In the genomic region with DNA sequence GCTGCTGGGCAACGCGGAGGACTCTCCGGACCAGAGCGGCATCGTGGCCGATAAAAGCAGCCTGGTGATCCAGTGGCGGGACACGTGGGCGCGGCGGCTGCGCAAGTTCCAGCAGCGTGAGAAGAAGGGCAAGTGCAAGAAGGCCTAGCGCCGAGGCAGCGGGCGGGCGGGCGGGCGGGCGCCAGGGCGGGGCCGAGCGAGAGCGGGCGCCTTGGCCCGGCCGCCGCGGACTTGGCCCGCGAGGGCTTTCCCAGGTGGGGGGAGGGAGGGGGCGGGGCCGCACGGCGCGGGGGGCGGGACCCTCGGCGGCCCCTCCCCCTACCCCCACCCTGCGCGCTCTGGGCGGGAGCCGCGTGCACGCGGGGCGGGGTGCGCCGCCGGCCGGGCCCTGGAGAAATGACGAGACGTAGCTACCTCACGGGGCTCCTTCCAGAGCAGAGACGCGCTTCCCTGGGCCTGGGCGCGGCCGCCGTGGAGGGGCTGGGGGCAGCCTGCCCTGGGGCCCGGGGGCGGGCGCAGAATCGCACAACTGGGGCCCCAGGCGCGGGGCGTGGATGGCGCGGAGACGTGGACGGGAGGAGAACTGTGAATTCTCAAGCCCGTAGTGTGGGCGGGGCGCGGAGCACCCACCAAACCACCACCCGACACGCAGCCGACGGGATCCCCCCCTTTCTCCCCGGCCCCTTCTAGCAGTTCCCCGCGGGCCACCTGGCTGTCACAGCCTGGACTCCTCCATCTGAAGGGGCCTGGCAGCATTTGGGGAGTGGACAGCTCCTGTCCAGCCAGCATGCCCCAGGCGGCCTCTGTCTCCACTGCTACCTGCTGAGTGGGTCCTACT, we compare ENCODE assay signal across 8 cellular contexts.
DNase-seq lines count a peak whose midpoint lies in the region; ATAC-seq and TF ChIP-seq lines count a peak whose summit lies in the region.

No MANE protein-coding gene starts in this region.

- no peak overlapping the region for H2BK120ac ChIP-seq in neuronal stem cell (ENCODE audit: low read depth, low read length)

- H3K18ac ChIP-seq in neuronal stem cell (ENCODE audit: low read length), result peak overlapping the region; percentile 85

- no peak overlapping the region for H4K91ac ChIP-seq in neuronal stem cell (ENCODE audit: low read depth, low read length, poor library complexity)

- H2BK15ac ChIP-seq in neuronal stem cell (ENCODE audit: low read length), result peak overlapping the region; percentile 9

- H3K4me3 Mint-ChIP-seq in CD4-positive, alpha-beta T cell, result peak overlapping the region; percentile 86

- no peaks in the 10 kb centered on the region for H3K9me3 Mint-ChIP-seq in CD4-positive, alpha-beta T cell

- no peaks in the 10 kb centered on the region for H3K27me3 ChIP-seq in CD4-positive, alpha-beta T cell (ENCODE audit: control insufficient read depth, insufficient read depth, low read length)
- peaks cover 0 to 27% (median 5%) of the 10 kb centered on the region in 3 experiments for H3K27me3 ChIP-seq in neuronal stem cell (ENCODE audit: control insufficient read depth in 3 of 3, insufficient read depth in 3 of 3, low read depth in 1 of 3, low read length in 3 of 3)

- H2BK12ac ChIP-seq in neuronal stem cell (ENCODE audit: low read length), result peak overlapping the region; percentile 96

- peak overlapping the region; percentile 88 for H3K9ac ChIP-seq in neuronal stem cell (ENCODE audit: low read depth, low read length, poor library complexity)

- intact Hi-C loops in CD4-positive, alpha-beta T cell (cut with DNase I, micrococcal nuclease), result no loop called here

- H3K9me3 ChIP-seq in CD4-positive, alpha-beta T cell (ENCODE audit: control insufficient read depth, low read length), result no peaks in the 10 kb centered on the region
- peaks cover 1 to 3% of the 10 kb centered on the region in 2 donors for H3K9me3 ChIP-seq in neuronal stem cell (replicated peaks in 1 of 2; ENCODE audit: control insufficient read depth in 2 of 2, insufficient read depth in 1 of 2, low read depth in 1 of 2, low read length in 2 of 2)

- no peak overlapping the region for H3K4ac ChIP-seq in neuronal stem cell (ENCODE audit: low read length)

- H3K36me3 ChIP-seq in neuronal stem cell (replicated peaks in 1 of 2; ENCODE audit: control insufficient read depth in 2 of 2, insufficient read depth in 2 of 2, low read length in 2 of 2), result no peaks in the 10 kb centered on the region

- H3K4me2 ChIP-seq in neuronal stem cell (ENCODE audit: insufficient read depth, low read length, poor library complexity, severe bottlenecking), result peak overlapping the region; percentile 92

- no CpG with 5 or more reads among the region's 84 CpGs for WGBS in neuronal stem cell (ENCODE audit: extremely low coverage in 2 of 2, insufficient read length in 2 of 2, insufficient replicate concordance in 1 of 2), 2 donors

- no peak for TF ChIP-seq CTCF in CD4-positive, alpha-beta T cell (IDR thresholded peaks at IDR 0.05)

- H3K27me3 Mint-ChIP-seq in CD4-positive, alpha-beta T cell, result no peaks in the 10 kb centered on the region

- peak overlapping the region; percentile 3 for H2AFZ ChIP-seq in neuronal stem cell (ENCODE audit: low read length)

- H3K23ac ChIP-seq in neuronal stem cell (ENCODE audit: low read depth, low read length, poor library complexity), result peak overlapping the region; percentile 97

- H3K27ac Mint-ChIP-seq in CD4-positive, alpha-beta T cell, result peak overlapping the region; percentile 71

- POLR2A ChIA-PET in CD4-positive, alpha-beta T cell (lab: Charles Lee), result interaction anchor here (0.8 to 2.7 kb wide), 4 partner anchors 9 to 14 kb away, joined by 3 to 11 read pairs (median 5); no protein-coding TSS in a partner anchor
- POLR2A ChIA-PET in HEK293T (lab: Yijun Ruan, JAX), result interaction anchor here (0.6 to 1.4 kb wide), 3 partner anchors 11 to 280 kb away, joined by 3 read pairs; no protein-coding TSS in a partner anchor

- H2AK5ac ChIP-seq in neuronal stem cell (ENCODE audit: low read depth, low read length), result peak overlapping the region; percentile 20

- H3K27ac ChIP-seq in CD4-positive, alpha-beta T cell (ENCODE audit: low read depth, low read length), result peak overlapping the region; percentile 23
- H3K27ac ChIP-seq in neuronal stem cell (replicated peaks; ENCODE audit: low read length) (no peak overlapping the region), substantia nigra (ENCODE audit: low read depth, low read length, poor library complexity, severe bottlenecking) (peak overlapping the region; percentile 72)

- peak; percentile 47 to 71 (median 58) for DNase-seq in CD4-positive, alpha-beta T cell
- DNase-seq in HEK293T (ENCODE audit: extremely low spot score) (peak; percentile 93), RPMI8226 (peak; percentile 8), foreskin melanocyte (peak; percentile 24), neuronal stem cell (ENCODE audit: low spot score) (peak; percentile 46), substantia nigra (lab: John Stamatoyannopoulos, UW) (peak in 47 of 49 donors; percentile 9 to 83 (median 55))
- DNase-seq in activated naive CD4-positive, alpha-beta T cell treated with Interleukin-2 at 50 U/mL for 16 hours, result peak; percentile 68

- H3K79me1 ChIP-seq in neuronal stem cell (ENCODE audit: low read depth, low read length), result peaks cover 4% of the 10 kb centered on the region

- peak overlapping the region; percentile 89 for H4K8ac ChIP-seq in neuronal stem cell (ENCODE audit: low read depth, low read length)

- no peaks in the 10 kb centered on the region for H3K36me3 Mint-ChIP-seq in CD4-positive, alpha-beta T cell (ENCODE audit: low read depth)

- H3K14ac ChIP-seq in neuronal stem cell (ENCODE audit: low read length), result peak overlapping the region; percentile 79

- H3K4me3 ChIP-seq in neuronal stem cell (ENCODE audit: low read length in 2 of 2), result peak overlapping the region in 1 of 2 donors; percentile 63

- H2BK5ac ChIP-seq in neuronal stem cell (ENCODE audit: low read length), result no peak overlapping the region

- peaks cover 20 to 34% of the 10 kb centered on the region in 2 donors for H3K4me1 ChIP-seq in neuronal stem cell (ENCODE audit: control insufficient read depth in 2 of 2, insufficient read depth in 1 of 2, low read depth in 1 of 2, low read length in 2 of 2)

- CTCF ChIA-PET in CD4-positive, alpha-beta T cell (lab: Charles Lee), result no interaction called here
- CTCF ChIA-PET in HEK293T (lab: Yijun Ruan, JAX), result no interaction called here

- H3K4me1 Mint-ChIP-seq in CD4-positive, alpha-beta T cell (ENCODE audit: low read depth), result peaks cover 15% of the 10 kb centered on the region

- ATAC-seq in CD4-positive, alpha-beta T cell (ENCODE audit: poor library complexity), result peak; percentile 91
- no peak for ATAC-seq in GM18873 (IDR thresholded peaks at IDR 0.05; ENCODE audit: low FRiP score, unreplicated experiment)

TF ChIP-seq in HEK293T, 16 proteins besides CTCF, POLR2A, EP300 and RAD21:
- TF ChIP-seq L3MBTL2 (conservative IDR thresholded peaks at IDR 0.05) (peak; percentile 81; the same call in 1 of the 2 replicates), ARNT (IDR thresholded peaks at IDR 0.05) (no peak)

Comparison
In these comparisons a context has a peak if more than half of its experiments do, and no peak if none do; other contexts are left out.
1. DNase-seq: peak in every context shown above with its lines; median percentile 93 in HEK293T; 68 in activated naive CD4-positive, alpha-beta T cell treated with Interleukin-2 at 50 U/mL for 16 hours; 58 in CD4-positive, alpha-beta T cell; 55 in substantia nigra; 46 in neuronal stem cell; 24 in foreskin melanocyte; 8 in RPMI8226.